22 cellular contexts compared by ENCODE assay signal in genomic region chr10:184174-184573, GRCh38. TPM values are rescaled to one million over a fixed set of nuclear protein-coding genes. Genes with fewer than 3 reads are reported as not detected.
DNase-seq lines count a peak whose midpoint lies in the region; ATAC-seq, FAIRE-seq and TF ChIP-seq lines count a peak whose summit lies in the region.
"Had no signal": no experiment of that assay in that cellular context is flagged by ENCODE, and none has a peak within 500 bp of the region (broad histone marks: within the 10 kb centered on the region; RNA-seq: fewer than 3 reads in every experiment).

No MANE protein-coding gene starts in this region.

- H3K9ac ChIP-seq in astrocyte (ENCODE audit: low read length): no peak overlapping the region

- H3K4me3 Mint-ChIP-seq in astrocyte (ENCODE audit: unreplicated experiment) (no peak overlapping the region), neural crest cell (no peak overlapping the region)
- no peak overlapping the region for H3K4me3 Mint-ChIP-seq in stimulated activated memory B cell treated with anti-CD40 and anti-IgM and Interleukin-4, amounts not matched to agents 10 μg/mL and 1 μg/mL and 100 μg/mL, for 72 hours
- H3K4me3 Mint-ChIP-seq: CD4-positive, CD25-positive, alpha-beta regulatory T cell; CD8-positive, alpha-beta memory T cell; H9 had no signal

- DNase-seq in astrocyte (ENCODE audit: low read depth) (no peak), neural crest cell (ENCODE audit: low read depth, low spot score) (no peak), NCI-H2227 treated with DMSO at 0.1 percent for 48 hours (lab: John Stamatoyannopoulos, UW) (no peak), SIG-M5 (lab: John Stamatoyannopoulos, UW) (no peak)
- DNase-seq: ACHN; C1 segment of cervical spinal cord; CD4-positive, CD25-positive, alpha-beta regulatory T cell; CD8-positive, alpha-beta memory T cell; COR-L47; DMS 273 treated with DMSO at 0.1 percent for 48 hours; DMS53; DND-41; H9 had no signal

- H4K20me1 ChIP-seq in astrocyte (ENCODE audit: insufficient read depth, low read length): no peaks in the 10 kb centered on the region

- no peaks in the 10 kb centered on the region for H3K27me3 Mint-ChIP-seq in astrocyte (ENCODE audit: low read depth, unreplicated experiment)
- H3K27me3 Mint-ChIP-seq in neural crest cell (ENCODE audit: low read depth): no peaks in the 10 kb centered on the region
- H3K27me3 Mint-ChIP-seq in stimulated activated memory B cell treated with anti-CD40 and anti-IgM and Interleukin-4, amounts not matched to agents 10 μg/mL and 1 μg/mL and 100 μg/mL, for 72 hours: no peaks in the 10 kb centered on the region
- H3K27me3 Mint-ChIP-seq: CD4-positive, CD25-positive, alpha-beta regulatory T cell; CD8-positive, alpha-beta memory T cell had no signal

- H3K79me2 ChIP-seq in astrocyte (ENCODE audit: insufficient read depth, low read length): peaks cover 11% of the 10 kb centered on the region

- H3K4me1 Mint-ChIP-seq in astrocyte (ENCODE audit: low read depth, unreplicated experiment): peaks cover 5% of the 10 kb centered on the region
- H3K4me1 Mint-ChIP-seq in neural crest cell: no peaks in the 10 kb centered on the region
- peaks cover 15% of the 10 kb centered on the region for H3K4me1 Mint-ChIP-seq in stimulated activated memory B cell treated with anti-CD40 and anti-IgM and Interleukin-4, amounts not matched to agents 10 μg/mL and 1 μg/mL and 100 μg/mL, for 72 hours

- H3K36me3 Mint-ChIP-seq in astrocyte (ENCODE audit: low read depth, unreplicated experiment): peaks cover 11% of the 10 kb centered on the region
- peaks cover 41% of the 10 kb centered on the region for H3K36me3 Mint-ChIP-seq in neural crest cell (ENCODE audit: low read depth)
- H3K36me3 Mint-ChIP-seq in stimulated activated memory B cell treated with anti-CD40 and anti-IgM and Interleukin-4, amounts not matched to agents 10 μg/mL and 1 μg/mL and 100 μg/mL, for 72 hours: peaks cover 38% of the 10 kb centered on the region

- ATAC-seq in stimulated activated memory B cell treated with anti-CD40 and anti-IgM and Interleukin-4, amounts not matched to agents 10 μg/mL and 1 μg/mL and 100 μg/mL, for 72 hours: no peak

- H3K4me1 ChIP-seq in HEK293 (ENCODE audit: control insufficient read depth, insufficient read depth, low read length) (no peaks in the 10 kb centered on the region), astrocyte (ENCODE audit: insufficient read depth, low read length) (peaks cover 25% of the 10 kb centered on the region)
- H3K4me1 ChIP-seq: BE2C had no signal

- H3K27me3 ChIP-seq in astrocyte (ENCODE audit: insufficient read depth, low read length): no peaks in the 10 kb centered on the region
- H3K27me3 ChIP-seq: BE2C had no signal

- POLR2A ChIA-PET in HEK293 (lab: Yijun Ruan, JAX): no interaction called here

- peaks cover 3% of the 10 kb centered on the region for H3K9me3 Mint-ChIP-seq in astrocyte (ENCODE audit: unreplicated experiment)
- H3K9me3 Mint-ChIP-seq in neural crest cell: peaks cover 7% of the 10 kb centered on the region
- H3K9me3 Mint-ChIP-seq in stimulated activated memory B cell treated with anti-CD40 and anti-IgM and Interleukin-4, amounts not matched to agents 10 μg/mL and 1 μg/mL and 100 μg/mL, for 72 hours: peaks cover 5% of the 10 kb centered on the region

- no peak overlapping the region for H3K4me2 ChIP-seq in astrocyte (ENCODE audit: low read length)

- CTCF ChIA-PET in HEK293 (lab: Yijun Ruan, JAX): no interaction called here

- H3K27ac ChIP-seq in HEK293 (ENCODE audit: extremely low read depth, low read depth, low read length): no peak overlapping the region
- peak overlapping the region; percentile 52 for H3K27ac ChIP-seq in astrocyte (ENCODE audit: low read depth, low read length)
- H3K27ac ChIP-seq: HL-60 had no signal

- H3K9me3 ChIP-seq in HEK293 (ENCODE audit: control insufficient read depth, insufficient read depth, low read depth, low read length) (no peaks in the 10 kb centered on the region), astrocyte (ENCODE audit: insufficient read depth, low read depth, low read length) (peaks cover 2% of the 10 kb centered on the region)
- H3K9me3 ChIP-seq: BE2C had no signal

- FAIRE-seq in G401.6 (lab: Jason Lieb, UNC): peak; percentile 42
- no peak for FAIRE-seq in astrocyte (lab: Jason Lieb, UNC)
- FAIRE-seq: A204.1, GM12891, GM19239, H1 had no signal

- peaks cover 8 to 18% of the 10 kb centered on the region in 2 experiments for H3K36me3 ChIP-seq in HEK293 (ENCODE audit: control insufficient read depth in 2 of 2, insufficient read depth in 1 of 2, low read length in 2 of 2)
- H3K36me3 ChIP-seq in astrocyte (ENCODE audit: insufficient read depth, low read length): peaks cover 9% of the 10 kb centered on the region

- TF ChIP-seq CTCF in HEK293 (tag by site-specific recombination; IDR thresholded peaks at IDR 0.05): no peak
- TF ChIP-seq CTCF in astrocyte (IDR thresholded peaks at IDR 0.05; ENCODE audit: insufficient read depth, low read depth, low read length): no peak
- no peak for TF ChIP-seq CTCF in neural crest cell (conservative IDR thresholded peaks at IDR 0.05)

- H3K27ac Mint-ChIP-seq in astrocyte (ENCODE audit: unreplicated experiment): no peak overlapping the region
- peak overlapping the region; percentile 71 for H3K27ac Mint-ChIP-seq in neural crest cell (ENCODE audit: unreplicated experiment)
- no peak overlapping the region for H3K27ac Mint-ChIP-seq in stimulated activated memory B cell treated with anti-CD40 and anti-IgM and Interleukin-4, amounts not matched to agents 10 μg/mL and 1 μg/mL and 100 μg/mL, for 72 hours
- H3K27ac Mint-ChIP-seq: H9 had no signal

- no peak overlapping the region for H3K4me3 ChIP-seq in HEK293 (ENCODE audit: low read depth, low read length)
- no peak overlapping the region for H3K4me3 ChIP-seq in astrocyte (ENCODE audit: insufficient read depth, low read depth, low read length)

- H2AFZ ChIP-seq in astrocyte (ENCODE audit: low read depth, low read length): no peak overlapping the region

TF ChIP-seq in HEK293, 187 proteins besides CTCF, POLR2A, EP300 and RAD21:
- TF ChIP-seq ZNF792 (tag by site-specific recombination; IDR thresholded peaks at IDR 0.05) (no peak), ZXDB (tag by site-specific recombination; IDR thresholded peaks at IDR 0.05) (no peak), ZNF324 (tag by site-specific recombination; IDR thresholded peaks at IDR 0.05) (no peak), ZNF645 (tag by site-specific recombination; IDR thresholded peaks at IDR 0.05) (no peak), ZNF133 (tag by site-specific recombination; IDR thresholded peaks at IDR 0.05) (peak; percentile 99), SETDB1 (IDR thresholded peaks at IDR 0.05; ENCODE audit: insufficient read length, low read length) (peak; percentile 30), ZNF560 (tag by site-specific recombination; IDR thresholded peaks at IDR 0.05; ENCODE audit: borderline replicate concordance) (no peak)

RNA-seq across cellular contexts. Expression of gene ZMYND11, which starts 48.9 kb away (rescaled TPM):
- total RNA-seq in astrocyte (37.9 and 40.1 TPM in 2 replicates), neural crest cell (47.3 and 49.7 TPM in 2 replicates)
